In the genomic region with DNA sequence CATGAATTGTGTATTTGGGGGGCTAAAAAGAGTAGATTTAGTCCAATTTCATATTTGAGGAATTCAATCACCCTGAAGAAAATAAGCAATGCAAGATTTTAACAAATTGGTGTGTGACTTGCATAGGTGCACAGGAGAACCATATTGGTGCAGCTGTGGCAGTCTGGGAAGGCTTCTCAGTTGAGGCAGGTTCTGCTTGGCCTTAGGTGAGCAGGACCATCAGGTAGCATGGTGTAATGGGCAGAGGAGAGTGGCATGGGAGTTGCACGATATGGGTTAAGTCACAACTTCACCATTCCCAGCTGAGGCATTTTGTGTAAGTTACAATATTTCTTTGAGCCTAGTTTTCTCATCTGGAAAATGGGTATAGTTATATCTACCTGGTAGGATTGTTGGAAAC, we compare ENCODE assay signal across 1 cellular context.
TF ChIP-seq lines count a peak whose summit lies in the region.

No MANE protein-coding gene starts in this region.

TF ChIP-seq in IMR-90, 13 proteins besides CTCF, POLR2A, EP300 and RAD21 (continued from another document):
- TF ChIP-seq, protein P1, sequence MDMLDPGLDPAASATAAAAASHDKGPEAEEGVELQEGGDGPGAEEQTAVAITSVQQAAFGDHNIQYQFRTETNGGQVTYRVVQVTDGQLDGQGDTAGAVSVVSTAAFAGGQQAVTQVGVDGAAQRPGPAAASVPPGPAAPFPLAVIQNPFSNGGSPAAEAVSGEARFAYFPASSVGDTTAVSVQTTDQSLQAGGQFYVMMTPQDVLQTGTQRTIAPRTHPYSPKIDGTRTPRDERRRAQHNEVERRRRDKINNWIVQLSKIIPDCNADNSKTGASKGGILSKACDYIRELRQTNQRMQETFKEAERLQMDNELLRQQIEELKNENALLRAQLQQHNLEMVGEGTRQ (IDR thresholded peaks at IDR 0.05; ENCODE audit: low read depth, low read length) = no peak
- TF ChIP-seq FOS (IDR thresholded peaks at IDR 0.05; ENCODE audit: low read depth, low read length) = no peak
- TF ChIP-seq CEBPB (IDR thresholded peaks at IDR 0.05; ENCODE audit: low read depth, low read length) = no peak
- TF ChIP-seq SMC3 (IDR thresholded peaks at IDR 0.05; ENCODE audit: low read depth, low read length) = no peak
- no peak for TF ChIP-seq CHD1 (IDR thresholded peaks at IDR 0.05; ENCODE audit: low read depth, low read length)
- no peak for TF ChIP-seq BHLHE40 (IDR thresholded peaks at IDR 0.05; ENCODE audit: low read depth, low read length)
- TF ChIP-seq, protein P2, sequence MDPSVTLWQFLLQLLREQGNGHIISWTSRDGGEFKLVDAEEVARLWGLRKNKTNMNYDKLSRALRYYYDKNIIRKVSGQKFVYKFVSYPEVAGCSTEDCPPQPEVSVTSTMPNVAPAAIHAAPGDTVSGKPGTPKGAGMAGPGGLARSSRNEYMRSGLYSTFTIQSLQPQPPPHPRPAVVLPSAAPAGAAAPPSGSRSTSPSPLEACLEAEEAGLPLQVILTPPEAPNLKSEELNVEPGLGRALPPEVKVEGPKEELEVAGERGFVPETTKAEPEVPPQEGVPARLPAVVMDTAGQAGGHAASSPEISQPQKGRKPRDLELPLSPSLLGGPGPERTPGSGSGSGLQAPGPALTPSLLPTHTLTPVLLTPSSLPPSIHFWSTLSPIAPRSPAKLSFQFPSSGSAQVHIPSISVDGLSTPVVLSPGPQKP (IDR thresholded peaks at IDR 0.05; ENCODE audit: borderline replicate concordance, low read depth, low read length) = no peak
- TF ChIP-seq MAZ (IDR thresholded peaks at IDR 0.05; ENCODE audit: borderline replicate concordance, low read depth, low read length) = no peak
